In the genomic region with DNA sequence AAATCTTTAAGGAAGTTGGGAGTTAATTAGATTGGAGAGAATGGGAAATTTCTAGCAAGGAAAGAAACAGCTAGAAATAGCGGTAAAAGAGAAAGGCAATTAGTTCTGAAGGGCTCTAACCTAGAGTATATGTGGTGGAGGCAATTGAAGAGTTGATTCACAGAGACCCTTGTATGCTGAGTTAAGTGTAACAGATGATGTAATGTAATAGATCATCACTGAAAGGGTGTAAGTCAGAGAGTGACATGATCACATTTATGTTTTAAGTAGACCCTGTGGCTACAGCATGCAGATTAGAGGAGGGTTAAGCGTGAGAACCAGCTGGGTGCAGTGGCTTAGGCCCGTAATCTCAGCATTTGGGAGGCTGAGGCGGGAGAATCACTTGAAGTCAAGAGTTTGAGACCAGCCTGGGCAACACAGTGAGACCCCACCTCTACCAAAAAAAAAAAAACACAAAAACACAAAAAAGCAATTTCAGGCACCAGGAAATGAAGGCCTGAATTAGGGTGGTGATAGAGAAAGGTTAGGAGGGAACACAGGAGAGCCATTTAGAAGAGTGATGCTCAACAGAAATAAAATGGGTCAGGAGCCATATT, we compare ENCODE assay signal across 2 cellular contexts.
A peak's percentile ranks its signal among the peaks of the same experiment; 100 is the strongest.
TF ChIP-seq lines count a peak whose summit lies in the region.

No MANE protein-coding gene starts in this region.

TF ChIP-seq in WTC11, 78 proteins besides CTCF, POLR2A, EP300 and RAD21:
- TF ChIP-seq, protein P1, sequence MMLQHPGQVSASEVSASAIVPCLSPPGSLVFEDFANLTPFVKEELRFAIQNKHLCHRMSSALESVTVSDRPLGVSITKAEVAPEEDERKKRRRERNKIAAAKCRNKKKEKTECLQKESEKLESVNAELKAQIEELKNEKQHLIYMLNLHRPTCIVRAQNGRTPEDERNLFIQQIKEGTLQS (CRISPR knock-in tag; conservative IDR thresholded peaks at IDR 0.05), result no peak
- TF ChIP-seq ZNF121 (CRISPR knock-in tag; IDR thresholded peaks at IDR 0.05), result peak; percentile 61; the same call in 1 of the 2 replicates

TF ChIP-seq in HepG2, 621 proteins besides CTCF, POLR2A, EP300 and RAD21:
- TF ChIP-seq ATF7 (IDR thresholded peaks at IDR 0.05) (peak; percentile 77), ATF7 (CRISPR knock-in tag; IDR thresholded peaks at IDR 0.05) (no peak), ZNF121 (CRISPR knock-in tag; IDR thresholded peaks at IDR 0.05) (0 out of 2 replicates have a peak, but pooled peaks have one; percentile 57), ZNF775 (CRISPR knock-in tag; IDR thresholded peaks at IDR 0.05; ENCODE audit: borderline replicate concordance) (no peak), ZNF75D (CRISPR knock-in tag; IDR thresholded peaks at IDR 0.05; ENCODE audit: borderline replicate concordance) (no peak)
